Comparison of ENCODE assay signal across 17 cellular contexts in the genomic region with DNA sequence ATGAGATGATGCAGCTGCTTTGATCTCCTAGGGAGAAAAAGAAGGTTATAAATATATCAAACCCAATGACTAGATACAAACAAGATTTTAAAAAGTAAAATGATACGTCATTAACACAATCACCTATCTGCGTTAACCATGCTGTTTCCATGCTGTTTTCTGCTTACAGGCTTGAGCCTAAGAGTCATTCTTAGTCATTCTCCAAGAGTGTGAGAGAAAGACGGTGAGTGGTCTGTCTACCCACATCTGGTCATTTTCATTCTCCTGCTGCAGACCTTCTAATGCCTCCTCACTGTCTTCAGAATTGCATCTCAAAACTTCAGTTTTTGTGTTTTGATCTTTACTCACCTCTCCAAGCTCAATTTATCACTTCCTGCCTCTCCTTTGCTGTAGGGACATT.
"Had no signal": no experiment of that assay in that cellular context is flagged by ENCODE, and none has a peak within 500 bp of the region (broad histone marks: within the 10 kb centered on the region; RNA-seq: fewer than 3 reads in every experiment).

No MANE protein-coding gene starts in this region.

- H2AFZ ChIP-seq: hepatocyte had no signal

- ATAC-seq: effector memory CD8-positive, alpha-beta T cell; left colon; left ventricle myocardium superior; naive thymus-derived CD4-positive, alpha-beta T cell had no signal

- H3K4me1 ChIP-seq: esophagus squamous epithelium, sigmoid colon had no signal

- H3K4me3 Mint-ChIP-seq: effector memory CD8-positive, alpha-beta T cell; naive thymus-derived CD4-positive, alpha-beta T cell; type B pancreatic cell had no signal

- H3K27ac ChIP-seq: esophagus squamous epithelium, hepatocyte, neutrophil, sigmoid colon, skin epidermis had no signal

- H3K36me3 Mint-ChIP-seq: naive thymus-derived CD4-positive, alpha-beta T cell; type B pancreatic cell had no signal

- H3K9me3 Mint-ChIP-seq: effector memory CD8-positive, alpha-beta T cell; type B pancreatic cell had no signal

- H3K27me3 ChIP-seq: esophagus squamous epithelium, hepatocyte, neutrophil, sigmoid colon had no signal

- H3K27ac Mint-ChIP-seq: effector memory CD8-positive, alpha-beta T cell; naive thymus-derived CD4-positive, alpha-beta T cell; type B pancreatic cell had no signal

- H3K36me3 ChIP-seq: esophagus squamous epithelium, neutrophil, sigmoid colon had no signal

- H3K9me3 ChIP-seq: esophagus squamous epithelium, neutrophil, sigmoid colon had no signal

- H3K4me1 Mint-ChIP-seq: naive thymus-derived CD4-positive, alpha-beta T cell had no signal

- H3K4me2 ChIP-seq: hepatocyte had no signal

- H3K79me2 ChIP-seq: hepatocyte had no signal

- DNase-seq: effector memory CD8-positive, alpha-beta T cell; esophagus squamous epithelium; foreskin melanocyte; head of caudate nucleus; left colon; left ventricle myocardium superior; mesenchymal stem cell; naive thymus-derived CD4-positive, alpha-beta T cell; posterior cingulate gyrus; sigmoid colon; stimulated activated CD4-positive, alpha-beta T cell treated with anti-CD3 and anti-CD28 coated beads, Interleukin-12 subunit alpha, Interleukin-12 subunit beta, amount 100 ng/mL, for 4 hours; stimulated activated naive CD4-positive, alpha-beta T cell treated with Interleukin-2 at 50 U/mL for 16 hours had no signal

- H3K4me3 ChIP-seq: esophagus squamous epithelium, hepatocyte, lung, sigmoid colon, skin epidermis had no signal
